Comparison of ENCODE assay signal across 9 cellular contexts in genomic region chr11:117796456-117797428, GRCh38. TPM values are rescaled to one million over a fixed set of nuclear protein-coding genes. Genes with fewer than 3 reads are reported as not detected.
A peak's percentile ranks its signal among the peaks of the same experiment; 100 is the strongest.
DNase-seq lines count a peak whose midpoint lies in the region; ATAC-seq and TF ChIP-seq lines count a peak whose summit lies in the region.
"Had no signal": no experiment of that assay in that cellular context is flagged by ENCODE, and none has a peak within 500 bp of the region (broad histone marks: within the 10 kb centered on the region; RNA-seq: fewer than 3 reads in every experiment).

A gene with protein sequence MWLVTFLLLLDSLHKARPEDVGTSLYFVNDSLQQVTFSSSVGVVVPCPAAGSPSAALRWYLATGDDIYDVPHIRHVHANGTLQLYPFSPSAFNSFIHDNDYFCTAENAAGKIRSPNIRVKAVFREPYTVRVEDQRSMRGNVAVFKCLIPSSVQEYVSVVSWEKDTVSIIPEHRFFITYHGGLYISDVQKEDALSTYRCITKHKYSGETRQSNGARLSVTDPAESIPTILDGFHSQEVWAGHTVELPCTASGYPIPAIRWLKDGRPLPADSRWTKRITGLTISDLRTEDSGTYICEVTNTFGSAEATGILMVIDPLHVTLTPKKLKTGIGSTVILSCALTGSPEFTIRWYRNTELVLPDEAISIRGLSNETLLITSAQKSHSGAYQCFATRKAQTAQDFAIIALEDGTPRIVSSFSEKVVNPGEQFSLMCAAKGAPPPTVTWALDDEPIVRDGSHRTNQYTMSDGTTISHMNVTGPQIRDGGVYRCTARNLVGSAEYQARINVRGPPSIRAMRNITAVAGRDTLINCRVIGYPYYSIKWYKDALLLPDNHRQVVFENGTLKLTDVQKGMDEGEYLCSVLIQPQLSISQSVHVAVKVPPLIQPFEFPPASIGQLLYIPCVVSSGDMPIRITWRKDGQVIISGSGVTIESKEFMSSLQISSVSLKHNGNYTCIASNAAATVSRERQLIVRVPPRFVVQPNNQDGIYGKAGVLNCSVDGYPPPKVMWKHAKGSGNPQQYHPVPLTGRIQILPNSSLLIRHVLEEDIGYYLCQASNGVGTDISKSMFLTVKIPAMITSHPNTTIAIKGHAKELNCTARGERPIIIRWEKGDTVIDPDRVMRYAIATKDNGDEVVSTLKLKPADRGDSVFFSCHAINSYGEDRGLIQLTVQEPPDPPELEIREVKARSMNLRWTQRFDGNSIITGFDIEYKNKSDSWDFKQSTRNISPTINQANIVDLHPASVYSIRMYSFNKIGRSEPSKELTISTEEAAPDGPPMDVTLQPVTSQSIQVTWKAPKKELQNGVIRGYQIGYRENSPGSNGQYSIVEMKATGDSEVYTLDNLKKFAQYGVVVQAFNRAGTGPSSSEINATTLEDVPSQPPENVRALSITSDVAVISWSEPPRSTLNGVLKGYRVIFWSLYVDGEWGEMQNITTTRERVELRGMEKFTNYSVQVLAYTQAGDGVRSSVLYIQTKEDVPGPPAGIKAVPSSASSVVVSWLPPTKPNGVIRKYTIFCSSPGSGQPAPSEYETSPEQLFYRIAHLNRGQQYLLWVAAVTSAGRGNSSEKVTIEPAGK (N-terminal part only) (minus strand): TSS chr11:117797216. CDS start chr11:117797079, 137 bp downstream.

- H3K27me3 ChIP-seq in esophagus squamous epithelium, result peaks cover 9 to 82% (median 19%) of the 10 kb centered on the region in 4 donors

- WGBS in esophagus squamous epithelium, 2 donors, result 0% methylated on average over 2 of the region's 97 CpGs; no CpG with 5 or more reads in 1 of the 2 donors

- TF ChIP-seq CTCF in GM20000 (IDR thresholded peaks at IDR 0.05; ENCODE audit: extremely low read depth, missing control alignments) (no peak), esophagus squamous epithelium (IDR thresholded peaks at IDR 0.05) (no peak), omental fat pad (IDR thresholded peaks at IDR 0.05) (no peak)

- peak within 1 kb of the TSS; percentile 16 to 64 (median 39) for H3K4me3 ChIP-seq in esophagus squamous epithelium

- no peak within 1 kb of the TSS for H3K27ac ChIP-seq in esophagus squamous epithelium

- H3K4me3 Mint-ChIP-seq in activated CD4-positive, alpha-beta T cell treated with anti-CD3 and anti-CD28 coated beads, Interleukin-2, amount 10 ng/mL, durations not matched to agents 7 days and 5 days, result peak within 1 kb of the TSS; percentile 29
- H3K4me3 Mint-ChIP-seq: dendritic cell treated with granulocyte-macrophage colony-stimulating factor and Interleukin-4, amounts not matched to agents 40 ng/mL and 50 ng/mL, for 4 days had no signal

- peaks cover 11 to 26% (median 20%) of the 10 kb centered on the region in 3 donors for H3K4me1 ChIP-seq in esophagus squamous epithelium

- CTCF ChIA-PET in activated CD4-positive, alpha-beta T cell treated with anti-CD3 and anti-CD28 coated beads, Interleukin-2, amount 10 ng/mL, durations not matched to agents 7 days and 5 days (lab: Charles Lee), result interaction anchor here (1.2 to 1.3 kb wide), 2 partner anchors 10 to 21 kb away, joined by 3 to 10 read pairs; no protein-coding TSS in a partner anchor

- H3K4me1 Mint-ChIP-seq in activated CD4-positive, alpha-beta T cell treated with anti-CD3 and anti-CD28 coated beads, Interleukin-2, amount 10 ng/mL, durations not matched to agents 7 days and 5 days, result peaks cover 4% of the 10 kb centered on the region

- POLR2A ChIA-PET in activated CD4-positive, alpha-beta T cell treated with anti-CD3 and anti-CD28 coated beads, Interleukin-2, amount 10 ng/mL, durations not matched to agents 7 days and 5 days (lab: Charles Lee), result no interaction called here

- peaks cover 68% of the 10 kb centered on the region for H3K27me3 Mint-ChIP-seq in activated CD4-positive, alpha-beta T cell treated with anti-CD3 and anti-CD28 coated beads, Interleukin-2, amount 10 ng/mL, durations not matched to agents 7 days and 5 days

- peaks cover 2% of the 10 kb centered on the region for H3K36me3 Mint-ChIP-seq in activated CD4-positive, alpha-beta T cell treated with anti-CD3 and anti-CD28 coated beads, Interleukin-2, amount 10 ng/mL, durations not matched to agents 7 days and 5 days (ENCODE audit: low read depth)

- no peaks in the 10 kb centered on the region for H3K9me3 ChIP-seq in esophagus squamous epithelium

- DNase-seq in GM20000 (ENCODE audit: low spot score), result peak; percentile 63
- peak; percentile 27 for DNase-seq in activated CD4-positive, alpha-beta T cell treated with anti-CD3 and anti-CD28 coated beads, Interleukin-2, amount 10 ng/mL, durations not matched to agents 7 days and 5 days
- DNase-seq in esophagus squamous epithelium (lab: John Stamatoyannopoulos, UW), result no peak
- no peak for DNase-seq in omental fat pad (ENCODE audit: low spot score)
- no peak for DNase-seq in NCI-H2029 treated with DMSO at 0.1 percent for 48 hours (lab: John Stamatoyannopoulos, UW)

- H3K9me3 Mint-ChIP-seq in activated CD4-positive, alpha-beta T cell treated with anti-CD3 and anti-CD28 coated beads, Interleukin-2, amount 10 ng/mL, durations not matched to agents 7 days and 5 days, result no peaks in the 10 kb centered on the region
- H3K9me3 Mint-ChIP-seq: dendritic cell treated with granulocyte-macrophage colony-stimulating factor and Interleukin-4, amounts not matched to agents 40 ng/mL and 50 ng/mL, for 4 days had no signal

- ATAC-seq in omental fat pad (ENCODE audit: low FRiP score) (peak; percentile 71), HG03520 (IDR thresholded peaks at IDR 0.05; ENCODE audit: unreplicated experiment) (no peak), HG03457 (IDR thresholded peaks at IDR 0.05; ENCODE audit: unreplicated experiment) (no peak), GM21576 (IDR thresholded peaks at IDR 0.05; ENCODE audit: unreplicated experiment) (no peak)

- no peak within 1 kb of the TSS for H3K27ac Mint-ChIP-seq in activated CD4-positive, alpha-beta T cell treated with anti-CD3 and anti-CD28 coated beads, Interleukin-2, amount 10 ng/mL, durations not matched to agents 7 days and 5 days
- H3K27ac Mint-ChIP-seq: dendritic cell treated with granulocyte-macrophage colony-stimulating factor and Interleukin-4, amounts not matched to agents 40 ng/mL and 50 ng/mL, for 4 days had no signal

- H3K36me3 ChIP-seq in esophagus squamous epithelium, result no peaks in the 10 kb centered on the region

- no peak for TF ChIP-seq POLR2A in esophagus squamous epithelium (IDR thresholded peaks at IDR 0.05)

- intact Hi-C loops in esophagus squamous epithelium (cut with DNase I), result no loop called here

RNA-seq across cellular contexts. Expression of the gene that starts here (rescaled TPM):
- under 1 TPM; 0.02 to 0.25 TPM for total RNA-seq in activated CD4-positive, alpha-beta T cell treated with anti-CD3 and anti-CD28 coated beads, Interleukin-2, amount 10 ng/mL, durations not matched to agents 7 days and 5 days
- total RNA-seq in esophagus squamous epithelium (under 1 TPM in 2 of 4 donors, not detected in 2; 0.04 to 0.19 TPM), omental fat pad (10 to 100 TPM in 1 of 4 donors, 1 to 10 TPM in 2, under 1 TPM in 1; 0.95 to 10.9 (median 3.9) TPM)

Comparison
In these comparisons a context has a peak if more than half of its experiments do, and no peak if none do; other contexts are left out.
1. Peak in DNase-seq in activated CD4-positive, alpha-beta T cell treated with anti-CD3 and anti-CD28 coated beads, Interleukin-2, amount 10 ng/mL, durations not matched to agents 7 days and 5 days; RNA of the gene not detected or under 1 TPM.